8 cellular contexts compared by ENCODE assay signal in the genomic region with DNA sequence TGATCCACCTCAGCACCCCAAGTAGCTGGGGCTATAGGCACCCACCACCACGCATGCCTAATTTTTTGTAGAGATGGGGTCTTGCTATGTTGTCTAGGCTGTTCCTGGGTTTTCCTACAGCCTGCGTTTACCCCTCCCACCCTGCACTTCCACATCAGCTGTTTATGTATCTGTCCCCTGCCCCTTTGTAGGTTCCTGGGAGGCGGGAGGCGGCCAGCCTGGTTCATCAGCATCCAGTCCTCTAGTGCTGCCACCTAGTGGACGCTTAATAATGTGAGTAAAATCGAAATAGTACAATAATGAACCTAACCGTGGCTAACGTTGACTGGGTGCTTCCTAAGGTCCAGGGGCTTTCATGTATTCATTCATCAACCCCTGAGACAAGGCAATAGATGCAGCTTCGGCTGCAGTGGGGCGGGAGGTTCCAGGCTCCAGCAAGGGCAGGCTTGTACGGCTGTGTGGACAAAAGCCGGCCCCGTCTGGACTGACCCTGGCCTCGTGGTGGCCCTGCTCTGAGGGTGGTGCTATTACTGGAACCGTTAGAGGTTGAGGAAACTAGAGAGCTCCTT. TPM values are rescaled to one million over a fixed set of nuclear protein-coding genes. Genes with fewer than 3 reads are reported as not detected.
DNase-seq lines count a peak whose midpoint lies in the region; ATAC-seq, FAIRE-seq and TF ChIP-seq lines count a peak whose summit lies in the region.

No MANE protein-coding gene starts in this region.

- no peak overlapping the region for H3K4me3 Mint-ChIP-seq in activated T-helper 17 cell treated with anti-CD3 and anti-CD28 coated beads, Interleukin-2, amount 50 U/mL, for 72 hours

- no peaks in the 10 kb centered on the region for H3K4me1 Mint-ChIP-seq in activated T-helper 17 cell treated with anti-CD3 and anti-CD28 coated beads, Interleukin-2, amount 50 U/mL, for 72 hours

- H3K27ac ChIP-seq in KMS-11, result no peak overlapping the region
- H3K27ac ChIP-seq in pancreas, result no peak overlapping the region

- FAIRE-seq in pancreas (lab: Jason Lieb, UNC), result no peak

- H3K27ac Mint-ChIP-seq in activated T-helper 17 cell treated with anti-CD3 and anti-CD28 coated beads, Interleukin-2, amount 50 U/mL, for 72 hours, result no peak overlapping the region

- H4K20me1 ChIP-seq in KMS-11 (ENCODE audit: insufficient read depth), result no peaks in the 10 kb centered on the region

- H3K79me2 ChIP-seq in KMS-11 (ENCODE audit: insufficient read depth, low read depth), result no peaks in the 10 kb centered on the region

- H3K4me3 ChIP-seq in KMS-11 (IDR thresholded peaks at IDR 0.05; ENCODE audit: insufficient read depth, low read depth, low read length), result no peak overlapping the region
- H3K4me3 ChIP-seq in pancreas, result no peak overlapping the region

- peak; percentile 74 for ATAC-seq in activated T-helper 17 cell treated with anti-CD3 and anti-CD28 coated beads, Interleukin-2, amount 50 U/mL, for 72 hours (replicated peaks)
- ATAC-seq in pancreas (peak; percentile 64 to 86 (median 80)), HG03521 (IDR thresholded peaks at IDR 0.05; ENCODE audit: unreplicated experiment) (no peak)

- H3K4me2 ChIP-seq in KMS-11, result 0 out of 2 replicates have a peak overlapping the region, but pooled peaks have one; percentile 7

- H3K9me3 ChIP-seq in pancreas, result no peaks in the 10 kb centered on the region

- intact Hi-C loops in pancreas (cut with DNase I), result no loop called here

- H3K27me3 Mint-ChIP-seq in activated T-helper 17 cell treated with anti-CD3 and anti-CD28 coated beads, Interleukin-2, amount 50 U/mL, for 72 hours, result no peaks in the 10 kb centered on the region

- WGBS in pancreas, 2 donors, result 25 to 30% methylated on average over 15 of the region's 15 CpGs

- DNase-seq in DMS79 treated with DMSO at 0.1 percent for 48 hours (lab: John Stamatoyannopoulos, UW) (peak; percentile 28), RKO (ENCODE audit: low spot score) (peak; percentile 79), foreskin melanocyte (peak; percentile 52), pancreas (peak in 5 of 6 donors; percentile 26 to 70 (median 37)), cerebellar nuclear complex (lab: John Stamatoyannopoulos, UW) (no peak)

- H2AFZ ChIP-seq in KMS-11 (ENCODE audit: low read depth), result no peak overlapping the region

- H3K27me3 ChIP-seq in KMS-11 (ENCODE audit: insufficient read depth, low read depth) (no peaks in the 10 kb centered on the region), pancreas (no peaks in the 10 kb centered on the region)

- no peaks in the 10 kb centered on the region for H3K9me3 Mint-ChIP-seq in activated T-helper 17 cell treated with anti-CD3 and anti-CD28 coated beads, Interleukin-2, amount 50 U/mL, for 72 hours

- peaks cover 16% of the 10 kb centered on the region for H3K4me1 ChIP-seq in KMS-11 (ENCODE audit: low read depth, poor library complexity, severe bottlenecking)
- H3K4me1 ChIP-seq in pancreas, result no peaks in the 10 kb centered on the region

- TF ChIP-seq CTCF in KMS-11 (conservative IDR thresholded peaks at IDR 0.05; ENCODE audit: low read depth, low read length) (peak; percentile 57), pancreas (IDR thresholded peaks at IDR 0.05) (peak; percentile 44 to 71 (median 57))

- H3K36me3 ChIP-seq in KMS-11 (ENCODE audit: insufficient read depth) (no peaks in the 10 kb centered on the region), pancreas (no peaks in the 10 kb centered on the region)

- H3K9ac ChIP-seq in KMS-11, result no peak overlapping the region

- no peaks in the 10 kb centered on the region for H3K36me3 Mint-ChIP-seq in activated T-helper 17 cell treated with anti-CD3 and anti-CD28 coated beads, Interleukin-2, amount 50 U/mL, for 72 hours (ENCODE audit: low read depth)

RNA-seq across cellular contexts. Expression of gene LCTL, which starts 1.2 kb away (rescaled TPM):
- total RNA-seq in activated T-helper 17 cell treated with anti-CD3 and anti-CD28 coated beads, Interleukin-2, amount 50 U/mL, for 72 hours, result not detected
- not detected for total RNA-seq in pancreas
- not detected for polyA plus RNA-seq in pancreas

Comparison
In these comparisons a context has a peak if more than half of its experiments do, and no peak if none do; other contexts are left out.
1. DNase-seq: peak in DMS79 treated with DMSO at 0.1 percent for 48 hours (single experiment), RKO (single experiment), foreskin melanocyte (single experiment) and pancreas (5 of 6); none in cerebellar nuclear complex (0 of 2).